Comparison of ENCODE assay signal across 14 cellular contexts in the genomic region with DNA sequence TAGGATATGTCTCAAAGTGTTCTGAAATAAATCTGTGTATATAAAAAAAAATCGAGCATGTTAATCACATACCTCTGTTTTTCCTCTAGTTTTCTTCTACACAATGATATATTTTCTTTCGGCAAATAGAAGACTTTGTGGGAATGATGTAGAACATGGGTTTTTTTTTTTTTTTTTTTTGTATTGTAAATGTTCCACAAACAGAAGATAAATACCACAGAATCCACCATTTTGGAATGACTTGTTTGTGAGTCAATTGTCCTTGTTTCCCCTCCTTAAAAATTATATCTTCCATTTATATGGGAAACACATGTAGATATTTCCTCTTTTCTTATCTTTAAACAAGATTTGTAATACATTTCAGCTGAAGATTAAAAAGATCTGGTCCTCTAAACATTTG.
DNase-seq lines count a peak whose midpoint lies in the region; ATAC-seq and TF ChIP-seq lines count a peak whose summit lies in the region.
"Had no signal": no experiment of that assay in that cellular context is flagged by ENCODE, and none has a peak within 500 bp of the region (broad histone marks: within the 10 kb centered on the region; RNA-seq: fewer than 3 reads in every experiment).

No MANE protein-coding gene starts in this region.

- peaks cover 0 to 1% of the 10 kb centered on the region in 2 donors for H3K9me3 Mint-ChIP-seq in activated T-cell treated with anti-CD3 and anti-CD28 coated beads, Interleukin-2, amount 50 U/mL, for 72 hours

- H3K27ac ChIP-seq in osteoblast (ENCODE audit: low read depth, low read length), result peak overlapping the region; percentile 98
- H3K27ac ChIP-seq: PC-9 had no signal

- H3K4me3 Mint-ChIP-seq in activated T-cell treated with anti-CD3 and anti-CD28 coated beads, Interleukin-2, amount 50 U/mL, for 72 hours, result no peak overlapping the region

- H3K27me3 Mint-ChIP-seq in activated T-cell treated with anti-CD3 and anti-CD28 coated beads, Interleukin-2, amount 50 U/mL, for 72 hours (ENCODE audit: low read depth), result peaks cover 13% of the 10 kb centered on the region

- H3K4me2 ChIP-seq in osteoblast (ENCODE audit: insufficient read depth, low read length), result peak overlapping the region; percentile 85
- H3K4me2 ChIP-seq: PC-9 had no signal

- no peak overlapping the region for H3K27ac Mint-ChIP-seq in activated T-cell treated with anti-CD3 and anti-CD28 coated beads, Interleukin-2, amount 50 U/mL, for 72 hours

- H3K9me3 ChIP-seq in osteoblast (ENCODE audit: low read depth, low read length), result no peaks in the 10 kb centered on the region

- peaks cover 24% of the 10 kb centered on the region for H3K4me1 ChIP-seq in osteoblast (ENCODE audit: insufficient read depth, low read length)

- no peaks in the 10 kb centered on the region for H3K4me1 Mint-ChIP-seq in activated T-cell treated with anti-CD3 and anti-CD28 coated beads, Interleukin-2, amount 50 U/mL, for 72 hours (ENCODE audit: low read depth)

- no peak overlapping the region for H2AFZ ChIP-seq in osteoblast (ENCODE audit: low read length)
- H2AFZ ChIP-seq: PC-9 had no signal

- H3K79me2 ChIP-seq in osteoblast (ENCODE audit: insufficient read depth, low read length), result no peaks in the 10 kb centered on the region

- no peak for TF ChIP-seq CTCF in WI38 (IDR thresholded peaks at IDR 0.05; ENCODE audit: low read depth, low read length)
- no peak for TF ChIP-seq CTCF in fibroblast of mammary gland (conservative IDR thresholded peaks at IDR 0.05; ENCODE audit: control insufficient read depth, insufficient read depth, low read depth, low read length)
- TF ChIP-seq CTCF in osteoblast (IDR thresholded peaks at IDR 0.05; ENCODE audit: extremely low read depth, low read depth, low read length), result no peak

- H3K36me3 Mint-ChIP-seq in activated T-cell treated with anti-CD3 and anti-CD28 coated beads, Interleukin-2, amount 50 U/mL, for 72 hours (ENCODE audit: insufficient read depth in 2 of 2), result peaks cover 0 to 2% of the 10 kb centered on the region in 2 donors

- ATAC-seq in HG03025 (IDR thresholded peaks at IDR 0.05; ENCODE audit: low FRiP score, unreplicated experiment) (no peak), GM19035 (IDR thresholded peaks at IDR 0.05; ENCODE audit: unreplicated experiment) (no peak)
- ATAC-seq in activated T-cell treated with anti-CD3 and anti-CD28 coated beads, Interleukin-2, amount 50 U/mL, for 72 hours (replicated peaks in 1 of 2), result no peak

- DNase-seq in GM04504 (ENCODE audit: low read depth) (peak; percentile 1), fibroblast of mammary gland (ENCODE audit: low read depth) (peak; percentile 63), osteoblast (ENCODE audit: insufficient read length, low spot score, missing footprints) (no peak), NCI-H1417 (lab: John Stamatoyannopoulos, UW) (no peak)
- no peak for DNase-seq in activated T-cell treated with anti-CD3 and anti-CD28 coated beads, Interleukin-2, amount 50 U/mL, for 72 hours
- DNase-seq: activated CD4-positive, CD25-positive, alpha-beta regulatory T cell treated with anti-CD3 and anti-CD28 coated beads, Interleukin-2, amount 50 U/mL, for 72 hours; activated naive CD4-positive, alpha-beta T cell treated with anti-CD3 and anti-CD28 coated beads, Interleukin-2, amount 50 U/mL, for 16 hours; NCI-H69; PC-9; retina; stimulated activated CD4-positive, alpha-beta T cell treated with anti-CD3 and anti-CD28 coated beads, Interleukin-4, amount 100 ng/mL, for 24 hours had no signal

- H4K20me1 ChIP-seq in osteoblast (ENCODE audit: insufficient read depth, low read length), result no peaks in the 10 kb centered on the region

- H3K4me3 ChIP-seq in WI38 (ENCODE audit: low read depth, low read length) (peak overlapping the region; percentile 40), fibroblast of mammary gland (ENCODE audit: control insufficient read depth, low read depth, low read length) (no peak overlapping the region), osteoblast (ENCODE audit: insufficient read depth, low read length) (peak overlapping the region; percentile 57)
- H3K4me3 ChIP-seq: PC-9 had no signal

- H3K27me3 ChIP-seq in osteoblast (ENCODE audit: insufficient read depth, low read length), result no peaks in the 10 kb centered on the region

- no peaks in the 10 kb centered on the region for H3K36me3 ChIP-seq in osteoblast (ENCODE audit: insufficient read depth, low read length)

Comparison
In these comparisons a context has a peak if more than half of its experiments do, and no peak if none do; other contexts are left out.
1. DNase-seq: peak in GM04504 (single experiment) and fibroblast of mammary gland (single experiment); none in osteoblast (single experiment), NCI-H1417 (0 of 3) and activated T-cell treated with anti-CD3 and anti-CD28 coated beads, Interleukin-2, amount 50 U/mL, for 72 hours (0 of 2).